1 cellular context compared by ENCODE assay signal in genomic region chr6:118896339-118897136, GRCh38.
A peak's percentile ranks its signal among the peaks of the same experiment; 100 is the strongest.
TF ChIP-seq lines count a peak whose summit lies in the region.

No MANE protein-coding gene starts in this region.

TF ChIP-seq in HepG2, 621 proteins besides CTCF, POLR2A, EP300 and RAD21 (continues in another document):
- TF ChIP-seq ZNF563 (CRISPR knock-in tag; IDR thresholded peaks at IDR 0.05) (no peak), FOXK1 (CRISPR knock-in tag; IDR thresholded peaks at IDR 0.05; ENCODE audit: borderline replicate concordance, low read depth) (no peak), KDM5B (CRISPR knock-in tag; IDR thresholded peaks at IDR 0.05; ENCODE audit: borderline replicate concordance) (no peak), TEAD2 (CRISPR knock-in tag; IDR thresholded peaks at IDR 0.05) (no peak), CEBPG (CRISPR knock-in tag; IDR thresholded peaks at IDR 0.05) (peak; percentile 58), YY1 (IDR thresholded peaks at IDR 0.05; ENCODE audit: insufficient read depth, insufficient replicate concordance, low read depth, low read length) (peak; percentile 50), ZNF549 (CRISPR knock-in tag; IDR thresholded peaks at IDR 0.05) (no peak), FOXO1 (CRISPR knock-in tag; IDR thresholded peaks at IDR 0.05) (no peak), ZNF407 (CRISPR knock-in tag; IDR thresholded peaks at IDR 0.05; ENCODE audit: not compliant biosample characterization) (no peak), ZGPAT (CRISPR knock-in tag; IDR thresholded peaks at IDR 0.05) (peak; percentile 27; the same call in 1 of the 2 replicates), ASH2L (IDR thresholded peaks at IDR 0.05; ENCODE audit: insufficient read length, low read depth, low read length) (peak; percentile 75), DMAP1 (CRISPR knock-in tag; IDR thresholded peaks at IDR 0.05) (peak; percentile 53; the same call in 1 of the 2 replicates), ARID3A (IDR thresholded peaks at IDR 0.05; ENCODE audit: low read depth, low read length) (peak; percentile 40; the same call in 1 of the 2 replicates), SPEN (CRISPR knock-in tag; IDR thresholded peaks at IDR 0.05; ENCODE audit: low read depth) (0 out of 2 replicates have a peak, but pooled peaks have one; percentile 21), GRHL1 (CRISPR knock-in tag; conservative IDR thresholded peaks at IDR 0.05) (no peak), TP53 (CRISPR knock-in tag; conservative IDR thresholded peaks at IDR 0.05) (no peak), ATF4 (CRISPR knock-in tag; IDR thresholded peaks at IDR 0.05) (no peak), NFE2L2 (IDR thresholded peaks at IDR 0.05; ENCODE audit: low read length) (peak; percentile 99), NFRKB (IDR thresholded peaks at IDR 0.05) (no peak), JUNB (CRISPR knock-in tag; IDR thresholded peaks at IDR 0.05; ENCODE audit: borderline replicate concordance) (no peak), FOXP4 (CRISPR knock-in tag; IDR thresholded peaks at IDR 0.05) (no peak), TBX2 (CRISPR knock-in tag; IDR thresholded peaks at IDR 0.05; ENCODE audit: borderline replicate concordance) (no peak), ATM (IDR thresholded peaks at IDR 0.05; ENCODE audit: borderline replicate concordance) (no peak), PHF8 (CRISPR knock-in tag; IDR thresholded peaks at IDR 0.05) (peak; percentile 18; the same call in 1 of the 2 replicates), FOSL1 (CRISPR knock-in tag; IDR thresholded peaks at IDR 0.05; ENCODE audit: borderline replicate concordance) (no peak), RBFOX2 (IDR thresholded peaks at IDR 0.05; ENCODE audit: low read depth, low read length) (0 out of 2 replicates have a peak, but pooled peaks have one; percentile 32), NFKBIZ (CRISPR knock-in tag; IDR thresholded peaks at IDR 0.05) (no peak), FOXP1 (IDR thresholded peaks at IDR 0.05) (no peak), FOXP1 (CRISPR knock-in tag; IDR thresholded peaks at IDR 0.05) (no peak), ZNF12 (CRISPR knock-in tag; IDR thresholded peaks at IDR 0.05) (no peak), ZSCAN5A (CRISPR knock-in tag; IDR thresholded peaks at IDR 0.05; ENCODE audit: borderline replicate concordance) (no peak), KLF16 (CRISPR knock-in tag; IDR thresholded peaks at IDR 0.05) (no peak), ZNF264 (CRISPR knock-in tag; IDR thresholded peaks at IDR 0.05) (no peak), GATA4 (IDR thresholded peaks at IDR 0.05; ENCODE audit: borderline replicate concordance, low read depth) (no peak), MAX (IDR thresholded peaks at IDR 0.05) (no peak), ZMAT5 (CRISPR knock-in tag; IDR thresholded peaks at IDR 0.05; ENCODE audit: borderline replicate concordance, low read depth) (no peak), SCMH1 (CRISPR knock-in tag; IDR thresholded peaks at IDR 0.05; ENCODE audit: borderline replicate concordance) (no peak), MAZ (IDR thresholded peaks at IDR 0.05; ENCODE audit: borderline replicate concordance, low read depth, low read length) (no peak), MAZ (CRISPR knock-in tag; IDR thresholded peaks at IDR 0.05; ENCODE audit: low read depth) (no peak), U2AF1 (optimal IDR thresholded peaks at IDR 0.05; ENCODE audit: low read depth, low read length) (no peak), SMAD3 (CRISPR knock-in tag; IDR thresholded peaks at IDR 0.05) (no peak), PRPF4 (IDR thresholded peaks at IDR 0.05; ENCODE audit: low read depth, low read length, poor library complexity, severe bottlenecking) (no peak), ZNF230 (CRISPR knock-in tag; IDR thresholded peaks at IDR 0.05) (no peak), FOSL2 (CRISPR knock-in tag; IDR thresholded peaks at IDR 0.05) (peak; percentile 58; the same call in 1 of the 2 replicates), ZNF101 (CRISPR knock-in tag; IDR thresholded peaks at IDR 0.05; ENCODE audit: borderline replicate concordance, low read depth) (no peak), ZBTB38 (CRISPR knock-in tag; IDR thresholded peaks at IDR 0.05) (no peak)
